Comparison of ENCODE assay signal across 8 cellular contexts in genomic region chr2:10303174-10303633, GRCh38. TPM values are rescaled to one million over a fixed set of nuclear protein-coding genes. Genes with fewer than 3 reads are reported as not detected.
DNase-seq lines count a peak whose midpoint lies in the region; ATAC-seq and TF ChIP-seq lines count a peak whose summit lies in the region.

No MANE protein-coding gene starts in this region.

- 1% methylated on average over 30 to 35 of the region's 42 CpGs for WGBS in GM23248 (ENCODE audit: low coverage in 1 of 2, low lambda C conversion rate in 2 of 2, missing lambda C conversion rate in 2 of 2), 2 experiments
- WGBS in urinary bladder, result under 1% methylated on average over 42 of the region's 42 CpGs

- H3K9ac ChIP-seq in GM23248, result peak overlapping the region; percentile 74

- POLR2A ChIA-PET in PC-9 (lab: Charles Lee; ENCODE audit: unreplicated experiment), result interaction anchor here (0.8 kb wide), 2 partner anchors 20 to 78 kb away, joined by 4 read pairs; no protein-coding TSS in a partner anchor

- H3K79me2 ChIP-seq in GM23248 (ENCODE audit: insufficient read depth), result peaks cover 49% of the 10 kb centered on the region
- peaks cover 73% of the 10 kb centered on the region for H3K79me2 ChIP-seq in PC-9 (ENCODE audit: low read depth)

- no peaks in the 10 kb centered on the region for H3K27me3 ChIP-seq in BE2C
- no peaks in the 10 kb centered on the region for H3K27me3 ChIP-seq in GM23248 (replicated peaks; ENCODE audit: insufficient read depth)
- no peaks in the 10 kb centered on the region for H3K27me3 ChIP-seq in PC-9 (ENCODE audit: insufficient read depth, low read depth)

- H3K4me1 Mint-ChIP-seq in central memory CD8-positive, alpha-beta T cell, result peaks cover 52% of the 10 kb centered on the region
- H3K4me1 Mint-ChIP-seq in mesothelial cell of epicardium, result peaks cover 27% of the 10 kb centered on the region

- H3K36me3 ChIP-seq in BE2C (no peaks in the 10 kb centered on the region), GM23248 (ENCODE audit: low read depth) (no peaks in the 10 kb centered on the region), PC-9 (ENCODE audit: low read depth) (peaks cover 5% of the 10 kb centered on the region; the same call in 1 of the 2 replicates), urinary bladder (ENCODE audit: insufficient read depth) (no peaks in the 10 kb centered on the region)

- peak overlapping the region; percentile 86 for H3K4me2 ChIP-seq in GM23248 (ENCODE audit: unreplicated experiment)
- peak overlapping the region; percentile 89 for H3K4me2 ChIP-seq in PC-9

- H3K36me3 Mint-ChIP-seq in central memory CD8-positive, alpha-beta T cell (ENCODE audit: insufficient read depth), result peaks cover 2% of the 10 kb centered on the region
- no peaks in the 10 kb centered on the region for H3K36me3 Mint-ChIP-seq in mesothelial cell of epicardium

- H3K4me1 ChIP-seq in BE2C (peaks cover 29% of the 10 kb centered on the region), GM23248 (ENCODE audit: insufficient read depth) (peaks cover 22% of the 10 kb centered on the region), PC-9 (replicated peaks; ENCODE audit: insufficient read depth) (peaks cover 69% of the 10 kb centered on the region), urinary bladder (ENCODE audit: insufficient read depth) (peaks cover 5% of the 10 kb centered on the region)

- H3K27ac Mint-ChIP-seq in central memory CD8-positive, alpha-beta T cell (ENCODE audit: low read depth), result no peak overlapping the region
- H3K27ac Mint-ChIP-seq in mesothelial cell of epicardium, result peak overlapping the region; percentile 34

- H3K9me3 Mint-ChIP-seq in central memory CD8-positive, alpha-beta T cell, result no peaks in the 10 kb centered on the region
- H3K9me3 Mint-ChIP-seq in mesothelial cell of epicardium, result peaks cover 7% of the 10 kb centered on the region

- H3K27me3 Mint-ChIP-seq in central memory CD8-positive, alpha-beta T cell, result no peaks in the 10 kb centered on the region
- H3K27me3 Mint-ChIP-seq in mesothelial cell of epicardium (ENCODE audit: low read depth), result peaks cover 30% of the 10 kb centered on the region

- H3K9me3 ChIP-seq in BE2C (no peaks in the 10 kb centered on the region), GM23248 (ENCODE audit: low read depth) (no peaks in the 10 kb centered on the region), PC-9 (ENCODE audit: insufficient read depth, low read depth) (0 out of 2 replicates have a peak, but pooled peaks cover 7% of the 10 kb centered on the region)

- H3K4me3 ChIP-seq in BE2C (ENCODE audit: low read depth, low read length) (peak overlapping the region; percentile 85), GM23248 (peak overlapping the region; percentile 90), PC-9 (peak overlapping the region; percentile 92), urinary bladder (ENCODE audit: low read depth, low read length) (peak overlapping the region; percentile 84)

- in situ Hi-C loops in GM23248 (cut with MboI), result no loop called here

- no peaks in the 10 kb centered on the region for H4K20me1 ChIP-seq in GM23248 (ENCODE audit: insufficient read depth)
- peaks cover 41% of the 10 kb centered on the region for H4K20me1 ChIP-seq in PC-9 (ENCODE audit: insufficient read depth)

- DNase-seq in BE2C, result peak; percentile 30
- DNase-seq in GM23248, result peak; percentile 59
- no peak for DNase-seq in PC-9
- DNase-seq in central memory CD8-positive, alpha-beta T cell (ENCODE audit: low spot score in 2 of 2), result no peak
- DNase-seq in mesothelial cell of epicardium (ENCODE audit: low spot score in 2 of 2, unreplicated experiment in 2 of 2), result no peak
- no peak for DNase-seq in left lobe of liver (ENCODE audit: low spot score)
- DNase-seq in cerebellar cortex (ENCODE audit: low spot score), result no peak

- H2AFZ ChIP-seq in GM23248, result peak overlapping the region; percentile 80
- peak overlapping the region; percentile 45 for H2AFZ ChIP-seq in PC-9

- BruUV-seq in PC-9 (replicated peaks; lab: Mats Ljungman, UMichigan), result no TSS peak

- H3K9me2 ChIP-seq in GM23248 (ENCODE audit: insufficient read depth), result no peaks in the 10 kb centered on the region
- H3K9me2 ChIP-seq in PC-9 (ENCODE audit: insufficient read depth), result no peaks in the 10 kb centered on the region; the same call in 1 of the 2 replicates

- peak; percentile 7 for ATAC-seq in central memory CD8-positive, alpha-beta T cell (replicated peaks; ENCODE audit: extremely low read depth, poor library complexity, severe bottlenecking)
- no peak for ATAC-seq in left lobe of liver

- TF ChIP-seq CTCF in BE2C (IDR thresholded peaks at IDR 0.05; ENCODE audit: low read depth, low read length), result no peak
- TF ChIP-seq CTCF in PC-9 (conservative IDR thresholded peaks at IDR 0.05), result no peak
- TF ChIP-seq CTCF in mesothelial cell of epicardium (IDR thresholded peaks at IDR 0.05; ENCODE audit: unreplicated experiment), result no peak

- H3F3A ChIP-seq in GM23248 (ENCODE audit: insufficient read depth), result peaks cover 25% of the 10 kb centered on the region
- peaks cover 23% of the 10 kb centered on the region for H3F3A ChIP-seq in PC-9 (ENCODE audit: insufficient read depth, low read depth)

- intact Hi-C loops in PC-9 (cut with micrococcal nuclease; ENCODE audit: unreplicated experiment), result loop anchor here (2.0 to 10.0 kb wide), 2 partner anchors 180 to 362 kb away; partner anchors contain the start of gene RRM2

- CTCF ChIA-PET in PC-9 (lab: Charles Lee), result interaction anchor here (0.6 to 2.1 kb wide), 7 partner anchors 14 to 173 kb away, joined by 3 to 16 read pairs (median 3); no protein-coding TSS in a partner anchor

- H3K27ac ChIP-seq in GM23248 (no peak overlapping the region), PC-9 (peak overlapping the region; percentile 36), urinary bladder (ENCODE audit: low read depth) (no peak overlapping the region)

- H3K4me3 Mint-ChIP-seq in central memory CD8-positive, alpha-beta T cell, result peak overlapping the region; percentile 94
- H3K4me3 Mint-ChIP-seq in mesothelial cell of epicardium, result peak overlapping the region; percentile 86

RNA-seq across cellular contexts. Expression of gene HPCAL1, which starts 0.5 kb away (rescaled TPM):
- 102 TPM for polyA plus RNA-seq in BE2C (2012; ENCODE audit: insufficient read depth, insufficient read length, low read depth)
- 36.5 and 65.4 TPM in 2 replicates for total RNA-seq in GM23248 (2014; rRNA removed; shearing (Covaris generic))
- polyA plus RNA-seq in GM23248 (2016; fragmentation: Nextera tagmentation; extraction: Ambion mirVana) (58.9 and 59.6 TPM in 2 replicates), urinary bladder (36.3 TPM)
- total RNA-seq in PC-9 (2021) (91.1 and 105 TPM in 2 replicates), mesothelial cell of epicardium (17.4 to 20.0 TPM (median 17.5 TPM) in 3 replicates), urinary bladder (10.0 TPM), left lobe of liver (27.5 TPM)

Comparison
In these comparisons a context has a peak if more than half of its experiments do, and no peak if none do; other contexts are left out.
1. DNase-seq: peak in BE2C (single experiment) and GM23248 (single experiment); none in PC-9 (0 of 2), central memory CD8-positive, alpha-beta T cell (0 of 2), mesothelial cell of epicardium (0 of 2), left lobe of liver (single experiment) and cerebellar cortex (single experiment).
2. Peak in every context shown above with its lines, with median percentiles within 50 percentile points of each other: H3K4me3 ChIP-seq.